In genomic region chr6:100880901-100881706, GRCh38 we compare ENCODE assay signal across 1 cellular context.
TF ChIP-seq lines count a peak whose summit lies in the region.

ASCC3 (minus strand) TSS chr6:100881329; CDS start chr6:100867997, 13,332 bp downstream.

TF ChIP-seq in HEK293, 187 proteins besides CTCF, POLR2A, EP300 and RAD21 (continued from another document):
- TF ChIP-seq PRDM2 (tag by site-specific recombination; IDR thresholded peaks at IDR 0.05; ENCODE audit: borderline replicate concordance) (no peak), ZNF596 (tag by site-specific recombination; IDR thresholded peaks at IDR 0.05) (no peak), ZNF488 (tag by site-specific recombination; IDR thresholded peaks at IDR 0.05) (no peak), ZNF2 (tag by site-specific recombination; IDR thresholded peaks at IDR 0.05) (0 out of 2 replicates have a peak, but pooled peaks have one; percentile 68), ZNF501 (tag by site-specific recombination; IDR thresholded peaks at IDR 0.05) (peak; percentile 98), ZNF37A (tag by site-specific recombination; IDR thresholded peaks at IDR 0.05) (no peak), ZBTB20 (tag by site-specific recombination; IDR thresholded peaks at IDR 0.05) (peak; percentile 95), ZNF521 (tag by site-specific recombination; IDR thresholded peaks at IDR 0.05) (no peak), ZNF449 (tag by site-specific recombination; IDR thresholded peaks at IDR 0.05) (peak; percentile 82; the same call in 1 of the 2 replicates), ZNF580 (tag by site-specific recombination; IDR thresholded peaks at IDR 0.05) (no peak), IKZF3 (tag by site-specific recombination; IDR thresholded peaks at IDR 0.05) (peak; percentile 63), SP2 (tag by site-specific recombination; IDR thresholded peaks at IDR 0.05) (peak; percentile 78), ZNF138 (tag by site-specific recombination; IDR thresholded peaks at IDR 0.05; ENCODE audit: borderline replicate concordance) (no peak), ZNF660 (tag by site-specific recombination; IDR thresholded peaks at IDR 0.05) (0 out of 2 replicates have a peak, but pooled peaks have one; percentile 17), EGR2 (tag by site-specific recombination; IDR thresholded peaks at IDR 0.05; ENCODE audit: low read depth) (peak; percentile 97), KLF16 (tag by site-specific recombination; IDR thresholded peaks at IDR 0.05) (peak; percentile 40), ZSCAN16 (tag by site-specific recombination; IDR thresholded peaks at IDR 0.05) (0 out of 2 replicates have a peak, but pooled peaks have one; percentile 15), ZNF169 (tag by site-specific recombination; IDR thresholded peaks at IDR 0.05) (no peak), KLF1 (tag by site-specific recombination; IDR thresholded peaks at IDR 0.05) (peak; percentile 67), ZNF664 (tag by site-specific recombination; IDR thresholded peaks at IDR 0.05) (no peak), ZNF692 (tag by site-specific recombination; IDR thresholded peaks at IDR 0.05) (peak; percentile 81), ZNF76 (tag by site-specific recombination; IDR thresholded peaks at IDR 0.05; ENCODE audit: borderline replicate concordance, low read depth) (peak; percentile 74; the same call in 1 of the 2 replicates), HOXA7 (CRISPR knock-in tag; IDR thresholded peaks at IDR 0.05; ENCODE audit: borderline replicate concordance) (no peak), ZNF211 (tag by site-specific recombination; IDR thresholded peaks at IDR 0.05; ENCODE audit: low read depth) (no peak), ZNF302 (tag by site-specific recombination; IDR thresholded peaks at IDR 0.05; ENCODE audit: low read depth) (no peak), ZNF148 (tag by site-specific recombination; IDR thresholded peaks at IDR 0.05; ENCODE audit: borderline replicate concordance) (no peak), ZEB2 (tag by site-specific recombination; IDR thresholded peaks at IDR 0.05) (peak; percentile 64; the same call in 1 of the 2 replicates), ZNF202 (tag by site-specific recombination; IDR thresholded peaks at IDR 0.05; ENCODE audit: borderline replicate concordance) (no peak), PBX3 (CRISPR knock-in tag; IDR thresholded peaks at IDR 0.05) (peak; percentile 88), ZSCAN23 (tag by site-specific recombination; IDR thresholded peaks at IDR 0.05) (peak; percentile 39; the same call in 1 of the 2 replicates), ZNF292 (tag by site-specific recombination; IDR thresholded peaks at IDR 0.05; ENCODE audit: borderline replicate concordance, low read depth) (no peak), ZBTB26 (tag by site-specific recombination; optimal IDR thresholded peaks at IDR 0.05) (peak; percentile 99), KLF7 (tag by site-specific recombination; IDR thresholded peaks at IDR 0.05; ENCODE audit: borderline replicate concordance) (peak; percentile 69), HOXC10 (CRISPR knock-in tag; IDR thresholded peaks at IDR 0.05) (no peak)
